Comparison of ENCODE assay signal across 1 cellular context in the genomic region with DNA sequence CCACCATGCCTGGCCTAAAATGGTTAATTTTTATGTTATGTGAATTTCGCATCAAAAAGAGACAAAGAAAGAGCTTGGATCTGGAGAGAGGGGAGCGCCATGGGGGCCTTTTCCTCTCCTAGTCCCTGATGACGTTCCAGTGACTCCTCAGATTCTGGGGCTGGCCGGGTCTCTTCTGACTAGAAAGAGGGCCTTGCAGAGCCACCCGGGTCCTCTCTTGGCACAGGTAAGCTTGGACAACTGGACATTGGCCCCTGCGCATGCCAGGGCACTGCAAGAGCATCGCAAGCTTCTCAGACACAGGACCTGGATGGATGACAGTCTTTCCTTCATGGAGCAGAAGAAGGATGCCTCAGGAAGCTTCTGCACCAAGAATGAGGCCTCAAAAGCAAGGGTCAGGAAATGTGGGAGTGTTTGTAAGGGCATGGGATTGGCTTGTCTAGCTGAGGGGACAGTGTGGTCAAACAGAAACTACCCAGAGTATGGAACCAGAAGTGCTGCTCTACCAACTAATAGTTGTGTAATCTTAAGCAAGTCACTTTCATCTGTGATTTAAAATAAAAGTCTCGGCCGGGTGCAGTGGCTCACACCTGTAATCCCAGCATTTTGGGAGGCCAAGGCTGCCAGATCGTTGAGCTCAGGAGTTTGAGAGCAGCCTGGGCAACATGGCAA.
TF ChIP-seq lines count a peak whose summit lies in the region.

No MANE protein-coding gene starts in this region.

TF ChIP-seq in GM23338, 12 proteins besides CTCF, POLR2A, EP300 and RAD21 (continued from another document):
- TF ChIP-seq, protein P1, sequence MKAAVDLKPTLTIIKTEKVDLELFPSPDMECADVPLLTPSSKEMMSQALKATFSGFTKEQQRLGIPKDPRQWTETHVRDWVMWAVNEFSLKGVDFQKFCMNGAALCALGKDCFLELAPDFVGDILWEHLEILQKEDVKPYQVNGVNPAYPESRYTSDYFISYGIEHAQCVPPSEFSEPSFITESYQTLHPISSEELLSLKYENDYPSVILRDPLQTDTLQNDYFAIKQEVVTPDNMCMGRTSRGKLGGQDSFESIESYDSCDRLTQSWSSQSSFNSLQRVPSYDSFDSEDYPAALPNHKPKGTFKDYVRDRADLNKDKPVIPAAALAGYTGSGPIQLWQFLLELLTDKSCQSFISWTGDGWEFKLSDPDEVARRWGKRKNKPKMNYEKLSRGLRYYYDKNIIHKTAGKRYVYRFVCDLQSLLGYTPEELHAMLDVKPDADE (IDR thresholded peaks at IDR 0.05), result no peak
- TF ChIP-seq POLR2AphosphoS5 (IDR thresholded peaks at IDR 0.05; ENCODE audit: low read depth), result no peak
- TF ChIP-seq, protein P2, sequence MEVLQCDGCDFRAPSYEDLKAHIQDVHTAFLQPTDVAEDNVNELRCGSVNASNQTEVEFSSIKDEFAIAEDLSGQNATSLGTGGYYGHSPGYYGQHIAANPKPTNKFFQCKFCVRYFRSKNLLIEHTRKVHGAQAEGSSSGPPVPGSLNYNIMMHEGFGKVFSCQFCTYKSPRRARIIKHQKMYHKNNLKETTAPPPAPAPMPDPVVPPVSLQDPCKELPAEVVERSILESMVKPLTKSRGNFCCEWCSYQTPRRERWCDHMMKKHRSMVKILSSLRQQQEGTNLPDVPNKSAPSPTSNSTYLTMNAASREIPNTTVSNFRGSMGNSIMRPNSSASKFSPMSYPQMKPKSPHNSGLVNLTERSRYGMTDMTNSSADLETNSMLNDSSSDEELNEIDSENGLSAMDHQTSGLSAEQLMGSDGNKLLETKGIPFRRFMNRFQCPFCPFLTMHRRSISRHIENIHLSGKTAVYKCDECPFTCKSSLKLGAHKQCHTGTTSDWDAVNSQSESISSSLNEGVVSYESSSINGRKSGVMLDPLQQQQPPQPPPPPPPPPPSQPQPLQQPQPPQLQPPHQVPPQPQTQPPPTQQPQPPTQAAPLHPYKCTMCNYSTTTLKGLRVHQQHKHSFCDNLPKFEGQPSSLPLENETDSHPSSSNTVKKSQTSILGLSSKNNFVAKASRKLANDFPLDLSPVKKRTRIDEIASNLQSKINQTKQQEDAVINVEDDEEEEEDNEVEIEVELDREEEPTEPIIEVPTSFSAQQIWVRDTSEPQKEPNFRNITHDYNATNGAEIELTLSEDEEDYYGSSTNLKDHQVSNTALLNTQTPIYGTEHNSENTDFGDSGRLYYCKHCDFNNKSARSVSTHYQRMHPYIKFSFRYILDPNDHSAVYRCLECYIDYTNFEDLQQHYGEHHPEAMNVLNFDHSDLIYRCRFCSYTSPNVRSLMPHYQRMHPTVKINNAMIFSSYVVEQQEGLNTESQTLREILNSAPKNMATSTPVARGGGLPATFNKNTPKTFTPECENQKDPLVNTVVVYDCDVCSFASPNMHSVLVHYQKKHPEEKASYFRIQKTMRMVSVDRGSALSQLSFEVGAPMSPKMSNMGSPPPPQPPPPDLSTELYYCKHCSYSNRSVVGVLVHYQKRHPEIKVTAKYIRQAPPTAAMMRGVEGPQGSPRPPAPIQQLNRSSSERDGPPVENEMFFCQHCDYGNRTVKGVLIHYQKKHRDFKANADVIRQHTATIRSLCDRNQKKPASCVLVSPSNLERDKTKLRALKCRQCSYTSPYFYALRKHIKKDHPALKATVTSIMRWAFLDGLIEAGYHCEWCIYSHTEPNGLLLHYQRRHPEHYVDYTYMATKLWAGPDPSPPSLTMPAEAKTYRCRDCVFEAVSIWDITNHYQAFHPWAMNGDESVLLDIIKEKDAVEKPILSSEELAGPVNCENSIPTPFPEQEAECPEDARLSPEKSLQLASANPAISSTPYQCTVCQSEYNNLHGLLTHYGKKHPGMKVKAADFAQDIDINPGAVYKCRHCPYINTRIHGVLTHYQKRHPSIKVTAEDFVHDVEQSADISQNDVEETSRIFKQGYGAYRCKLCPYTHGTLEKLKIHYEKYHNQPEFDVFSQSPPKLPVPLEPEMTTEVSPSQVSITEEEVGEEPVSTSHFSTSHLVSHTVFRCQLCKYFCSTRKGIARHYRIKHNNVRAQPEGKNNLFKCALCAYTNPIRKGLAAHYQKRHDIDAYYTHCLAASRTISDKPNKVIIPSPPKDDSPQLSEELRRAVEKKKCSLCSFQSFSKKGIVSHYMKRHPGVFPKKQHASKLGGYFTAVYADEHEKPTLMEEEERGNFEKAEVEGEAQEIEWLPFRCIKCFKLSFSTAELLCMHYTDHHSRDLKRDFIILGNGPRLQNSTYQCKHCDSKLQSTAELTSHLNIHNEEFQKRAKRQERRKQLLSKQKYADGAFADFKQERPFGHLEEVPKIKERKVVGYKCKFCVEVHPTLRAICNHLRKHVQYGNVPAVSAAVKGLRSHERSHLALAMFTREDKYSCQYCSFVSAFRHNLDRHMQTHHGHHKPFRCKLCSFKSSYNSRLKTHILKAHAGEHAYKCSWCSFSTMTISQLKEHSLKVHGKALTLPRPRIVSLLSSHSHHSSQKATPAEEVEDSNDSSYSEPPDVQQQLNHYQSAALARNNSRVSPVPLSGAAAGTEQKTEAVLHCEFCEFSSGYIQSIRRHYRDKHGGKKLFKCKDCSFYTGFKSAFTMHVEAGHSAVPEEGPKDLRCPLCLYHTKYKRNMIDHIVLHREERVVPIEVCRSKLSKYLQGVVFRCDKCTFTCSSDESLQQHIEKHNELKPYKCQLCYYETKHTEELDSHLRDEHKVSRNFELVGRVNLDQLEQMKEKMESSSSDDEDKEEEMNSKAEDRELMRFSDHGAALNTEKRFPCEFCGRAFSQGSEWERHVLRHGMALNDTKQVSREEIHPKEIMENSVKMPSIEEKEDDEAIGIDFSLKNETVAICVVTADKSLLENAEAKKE (CRISPR knock-in tag; IDR thresholded peaks at IDR 0.05), result no peak
- no peak for TF ChIP-seq EZH2 (IDR thresholded peaks at IDR 0.05; ENCODE audit: low read depth, unreplicated experiment)
